Comparison of ENCODE assay signal across 8 cellular contexts in genomic region chr6:85678602-85679444, GRCh38. TPM values are rescaled to one million over a fixed set of nuclear protein-coding genes. Genes with fewer than 3 reads are reported as not detected.
A peak's percentile ranks its signal among the peaks of the same experiment; 100 is the strongest.
DNase-seq lines count a peak whose midpoint lies in the region; ATAC-seq and TF ChIP-seq lines count a peak whose summit lies in the region.

No MANE protein-coding gene starts in this region.

- no peaks in the 10 kb centered on the region for H3K9me3 ChIP-seq in muscle layer of duodenum (ENCODE audit: control insufficient read depth in 1 of 2, low read length in 2 of 2)

- H3K27ac ChIP-seq in muscle layer of duodenum (ENCODE audit: low read length): peak overlapping the region; percentile 94

- peak overlapping the region; percentile 100 for H3K27ac Mint-ChIP-seq in activated T-cell treated with anti-CD3 and anti-CD28 coated beads, Interleukin-2, amount 50 U/mL, for 24 hours

- peaks cover 15% of the 10 kb centered on the region in 2 donors for H3K4me1 ChIP-seq in muscle layer of duodenum (ENCODE audit: control insufficient read depth in 1 of 2, insufficient read depth in 2 of 2, low read length in 2 of 2)

- peak overlapping the region; percentile 94 to 100 for H3K4me3 ChIP-seq in muscle layer of duodenum (ENCODE audit: low read depth in 1 of 2, low read length in 2 of 2)

- 0 out of 2 replicates have a peak, but pooled peaks have one; percentile 36 for TF ChIP-seq EP300 in Ishikawa (IDR thresholded peaks at IDR 0.05; ENCODE audit: borderline replicate concordance)

- H3K27me3 ChIP-seq in muscle layer of duodenum (ENCODE audit: low read depth, low read length): no peaks in the 10 kb centered on the region

- H3K4me1 Mint-ChIP-seq in activated T-cell treated with anti-CD3 and anti-CD28 coated beads, Interleukin-2, amount 50 U/mL, for 24 hours (ENCODE audit: low read depth): peaks cover 42% of the 10 kb centered on the region

- H3K36me3 ChIP-seq in muscle layer of duodenum (ENCODE audit: control insufficient read depth in 1 of 2, insufficient read depth in 2 of 2, low read length in 2 of 2): peaks cover 0 to 3% of the 10 kb centered on the region in 2 donors

- DNase-seq in DMS53 (lab: John Stamatoyannopoulos, UW) (peak; percentile 99), OCI-M2 (lab: John Stamatoyannopoulos, UW; ENCODE audit: unreplicated experiment) (peak; percentile 86)
- DNase-seq in activated T-cell treated with anti-CD3 and anti-CD28 coated beads, Interleukin-2, amount 50 U/mL, for 24 hours: peak; percentile 99
- DNase-seq in stimulated activated CD8-positive, alpha-beta memory T cell treated with anti-CD3 and anti-CD28 coated beads, Interleukin-7, amount 100 ng/mL, for 24 hours (ENCODE audit: low read depth): peak; percentile 90

- H3K36me3 Mint-ChIP-seq in activated T-cell treated with anti-CD3 and anti-CD28 coated beads, Interleukin-2, amount 50 U/mL, for 24 hours (ENCODE audit: low read depth): peaks cover 66% of the 10 kb centered on the region

- TF ChIP-seq RAD21 in Ishikawa (IDR thresholded peaks at IDR 0.05; ENCODE audit: low read depth): no peak

- peaks cover 4% of the 10 kb centered on the region for H3K27me3 Mint-ChIP-seq in activated T-cell treated with anti-CD3 and anti-CD28 coated beads, Interleukin-2, amount 50 U/mL, for 24 hours

- peaks cover 2% of the 10 kb centered on the region for H3K9me3 Mint-ChIP-seq in activated T-cell treated with anti-CD3 and anti-CD28 coated beads, Interleukin-2, amount 50 U/mL, for 24 hours

- H3K4me3 Mint-ChIP-seq in activated T-cell treated with anti-CD3 and anti-CD28 coated beads, Interleukin-2, amount 50 U/mL, for 24 hours: peak overlapping the region; percentile 100

- peak; percentile 70 for ATAC-seq in GM21619 (IDR thresholded peaks at IDR 0.05; ENCODE audit: unreplicated experiment)
- peak; percentile 99 for ATAC-seq in esophagus mucosa

TF ChIP-seq in Ishikawa, 13 proteins besides CTCF, POLR2A, EP300 and RAD21:
- TF ChIP-seq MAX (IDR thresholded peaks at IDR 0.05) (peak; percentile 94), EGR1 (IDR thresholded peaks at IDR 0.05) (no peak), YY1 (IDR thresholded peaks at IDR 0.05; ENCODE audit: low read depth) (peak; percentile 72), TEAD4 (IDR thresholded peaks at IDR 0.05) (no peak), TAF1 (IDR thresholded peaks at IDR 0.05; ENCODE audit: low read depth) (peak; percentile 98), ZBTB7A (IDR thresholded peaks at IDR 0.05; ENCODE audit: low read depth) (no peak; the same call in 1 of the 2 replicates), FOXM1 (IDR thresholded peaks at IDR 0.05; ENCODE audit: borderline replicate concordance, low read depth) (peak; percentile 64; the same call in 1 of the 2 replicates), TCF12 (IDR thresholded peaks at IDR 0.05; ENCODE audit: low read depth) (peak; percentile 73), CREB1 (IDR thresholded peaks at IDR 0.05; ENCODE audit: low read depth) (peak; percentile 6; the same call in 1 of the 2 replicates), CEBPB (IDR thresholded peaks at IDR 0.05) (0 out of 2 replicates have a peak, but pooled peaks have one; percentile 2), NFIC (IDR thresholded peaks at IDR 0.05) (peak; percentile 62), REST (IDR thresholded peaks at IDR 0.05; ENCODE audit: low read depth) (no peak), USF1 (IDR thresholded peaks at IDR 0.05) (peak; percentile 66)

RNA-seq across cellular contexts. Expression of gene SYNCRIP, which starts 36.1 kb away (rescaled TPM):
- 90.9 TPM for total RNA-seq in esophagus mucosa

Comparison
In these comparisons a context has a peak if more than half of its experiments do, and no peak if none do; other contexts are left out.
1. Peak in every context shown above with its lines: DNase-seq, ATAC-seq, H3K4me3 ChIP-seq and H3K27ac ChIP-seq.